Comparison of ENCODE assay signal across 8 cellular contexts in the genomic region with DNA sequence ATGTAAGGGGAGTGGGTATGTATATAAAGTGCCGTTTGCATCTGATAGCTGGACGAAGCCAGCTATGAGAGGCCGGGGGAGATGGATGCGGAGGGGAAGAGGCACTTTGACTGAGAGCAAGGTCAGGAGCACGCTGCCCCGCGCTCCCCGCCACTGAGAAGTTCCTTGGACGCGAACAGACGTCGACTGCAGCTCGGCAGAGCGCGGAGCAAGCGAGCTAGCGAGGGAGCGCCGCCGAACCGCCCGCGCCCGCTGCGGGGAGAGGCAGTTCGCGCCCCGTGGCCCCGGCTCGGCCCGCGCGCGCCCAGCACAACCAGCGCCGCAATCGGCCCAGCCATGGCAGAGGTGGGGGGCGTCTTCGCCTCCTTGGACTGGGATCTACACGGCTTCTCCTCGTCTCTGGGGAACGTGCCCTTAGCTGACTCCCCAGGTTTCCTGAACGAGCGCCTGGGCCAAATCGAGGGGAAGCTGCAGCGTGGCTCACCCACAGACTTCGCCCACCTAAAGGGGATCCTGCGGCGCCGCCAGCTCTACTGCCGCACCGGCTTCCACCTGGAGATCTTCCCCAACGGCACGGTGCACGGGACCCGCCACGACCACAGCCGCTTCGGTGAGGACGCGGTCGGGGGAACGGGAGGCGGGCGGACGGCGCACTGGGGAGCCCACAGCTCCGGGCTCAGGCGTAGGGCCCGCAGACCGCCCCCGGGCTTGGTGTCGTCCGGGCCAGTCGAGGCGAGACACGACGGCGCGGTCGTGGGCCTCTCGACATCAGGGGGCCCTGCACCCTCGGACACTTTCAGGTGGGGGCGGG. TPM values are rescaled to one million over a fixed set of nuclear protein-coding genes. Genes with fewer than 3 reads are reported as not detected.
DNase-seq lines count a peak whose midpoint lies in the region; ATAC-seq and TF ChIP-seq lines count a peak whose summit lies in the region.

A gene (plus strand): TSS at position 51 of the 811 bp plus-strand sequence. CDS start 286 bp downstream, at position 337.

- H3K27ac ChIP-seq in iPS DF 6.9 (ENCODE audit: low read length) (no peak within 1 kb of the TSS), smooth muscle cell (ENCODE audit: low read depth) (no peak within 1 kb of the TSS)

- H3K4me2 ChIP-seq in smooth muscle cell = peak within 1 kb of the TSS; percentile 78

- no peaks in the 10 kb centered on the region for H3K36me3 Mint-ChIP-seq in activated naive CD4-positive, alpha-beta T cell treated with anti-CD3 and anti-CD28 coated beads, Interleukin-2, amount 50 U/mL, for 72 hours

- H3K9me3 Mint-ChIP-seq in activated naive CD4-positive, alpha-beta T cell treated with anti-CD3 and anti-CD28 coated beads, Interleukin-2, amount 50 U/mL, for 72 hours = no peaks in the 10 kb centered on the region

- no peaks in the 10 kb centered on the region for H4K20me1 ChIP-seq in smooth muscle cell (ENCODE audit: low read depth)

- no CpG with 5 or more reads among the region's 84 CpGs for WGBS in iPS DF 6.9 (ENCODE audit: insufficient coverage, insufficient read length)
- 34% methylated on average over 78 of the region's 84 CpGs for WGBS in smooth muscle cell (ENCODE audit: low lambda C conversion rate)

- no peak within 1 kb of the TSS for H3K27ac Mint-ChIP-seq in activated naive CD4-positive, alpha-beta T cell treated with anti-CD3 and anti-CD28 coated beads, Interleukin-2, amount 50 U/mL, for 72 hours

- no peaks in the 10 kb centered on the region for H3F3A ChIP-seq in smooth muscle cell (ENCODE audit: low read depth)

- H3K4me1 ChIP-seq in iPS DF 6.9 (ENCODE audit: control insufficient read depth, insufficient read depth, low read length) (peaks cover 3% of the 10 kb centered on the region), smooth muscle cell (ENCODE audit: low read depth) (no peaks in the 10 kb centered on the region)

- no peaks in the 10 kb centered on the region for H3K36me3 ChIP-seq in iPS DF 6.9 (ENCODE audit: control insufficient read depth, insufficient read depth, low read length)
- no peaks in the 10 kb centered on the region for H3K36me3 ChIP-seq in smooth muscle cell (ENCODE audit: low read depth)

- peak within 1 kb of the TSS; percentile 61; the same call in 1 of the 2 replicates for H3K4me3 ChIP-seq in iPS DF 6.9 (ENCODE audit: low read length)
- peak within 1 kb of the TSS; percentile 22 for H3K4me3 ChIP-seq in smooth muscle cell

- no peak within 1 kb of the TSS for H3K9ac ChIP-seq in smooth muscle cell (ENCODE audit: low read depth)

- H3K9me3 ChIP-seq in iPS DF 6.9 (ENCODE audit: control insufficient read depth, insufficient read depth, low read length) (no peaks in the 10 kb centered on the region), smooth muscle cell (replicated peaks; ENCODE audit: low read depth) (no peaks in the 10 kb centered on the region)

- DNase-seq in activated naive CD4-positive, alpha-beta T cell treated with anti-CD3 and anti-CD28 coated beads, Interleukin-2, amount 50 U/mL, for 72 hours (ENCODE audit: low spot score in 2 of 2) = peak in 1 of 2 donors; percentile 13
- DNase-seq in iPS DF 6.9 (ENCODE audit: low read depth, low spot score) = no peak
- DNase-seq in smooth muscle cell (lab: John Stamatoyannopoulos, UW; ENCODE audit: unreplicated experiment) = no peak
- no peak for DNase-seq in omental fat pad (ENCODE audit: low spot score)
- DNase-seq in NCI-H446 treated with DMSO at 0.1 percent for 48 hours (lab: John Stamatoyannopoulos, UW) = no peak

- no peak within 1 kb of the TSS for H2AFZ ChIP-seq in smooth muscle cell (ENCODE audit: low read depth)

- TF ChIP-seq CTCF in smooth muscle cell (IDR thresholded peaks at IDR 0.05; ENCODE audit: borderline replicate concordance, insufficient read depth, poor library complexity, severe bottlenecking) (no peak), omental fat pad (IDR thresholded peaks at IDR 0.05) (no peak)

- peak; percentile 41 for ATAC-seq in GM19397 (IDR thresholded peaks at IDR 0.05; ENCODE audit: unreplicated experiment)
- peak; percentile 28 to 56 for ATAC-seq in activated naive CD4-positive, alpha-beta T cell treated with anti-CD3 and anti-CD28 coated beads, Interleukin-2, amount 50 U/mL, for 72 hours
- no peak for ATAC-seq in GM21825 (IDR thresholded peaks at IDR 0.05; ENCODE audit: unreplicated experiment)
- no peak for ATAC-seq in GM21529 (IDR thresholded peaks at IDR 0.05; ENCODE audit: unreplicated experiment)
- ATAC-seq in omental fat pad (ENCODE audit: low FRiP score) = no peak

- no peaks in the 10 kb centered on the region for H3K79me2 ChIP-seq in smooth muscle cell (ENCODE audit: low read depth)

- H3K27me3 ChIP-seq in iPS DF 6.9 (ENCODE audit: control insufficient read depth, insufficient read depth, low read length) = no peaks in the 10 kb centered on the region; the same call in 1 of the 2 replicates
- peaks cover 44% of the 10 kb centered on the region for H3K27me3 ChIP-seq in smooth muscle cell (ENCODE audit: low read depth)

RNA-seq across cellular contexts. Expression of the gene that starts here (rescaled TPM):
- total RNA-seq in activated naive CD4-positive, alpha-beta T cell treated with anti-CD3 and anti-CD28 coated beads, Interleukin-2, amount 50 U/mL, for 72 hours = not detected
- total RNA-seq in smooth muscle cell = not detected in 2 replicates
- not detected in 2 replicates for polyA plus RNA-seq in smooth muscle cell
- under 1 TPM in 1 of 4 donors, not detected in 3; 0.31 TPM for total RNA-seq in omental fat pad

Comparison
In these comparisons a context has a peak if more than half of its experiments do, and no peak if none do; other contexts are left out.
1. Peak in ATAC-seq in activated naive CD4-positive, alpha-beta T cell treated with anti-CD3 and anti-CD28 coated beads, Interleukin-2, amount 50 U/mL, for 72 hours; RNA of the gene not detected or under 1 TPM.